In genomic region chr10:14353291-14353913, GRCh38 we compare ENCODE assay signal across 26 cellular contexts.
"Had no signal": no experiment of that assay in that cellular context is flagged by ENCODE, and none has a peak within 500 bp of the region (broad histone marks: within the 10 kb centered on the region; RNA-seq: fewer than 3 reads in every experiment).

No MANE protein-coding gene starts in this region.

- H3K9me3 ChIP-seq: breast epithelium, heart right ventricle, left lung, mucosa of descending colon, tibial nerve had no signal

- H3K27me3 ChIP-seq: breast epithelium, left lung, tibial nerve had no signal

- H3K27ac ChIP-seq: breast epithelium, heart right ventricle, left lung, tibial nerve had no signal

- H3K4me1 ChIP-seq: breast epithelium, heart right ventricle, left lung, tibial nerve had no signal

- H3K36me3 Mint-ChIP-seq: activated CD4-positive, alpha-beta memory T cell treated with anti-CD3 and anti-CD28 coated beads for 36 hours; natural killer cell treated with Interleukin-12 subunit alpha and Interleukin-12 subunit beta and Interleukin-15 and Interleukin-18, amount 100 ng/mL, for 72 hours had no signal

- H3K9me3 Mint-ChIP-seq: activated CD4-positive, alpha-beta memory T cell treated with anti-CD3 and anti-CD28 coated beads for 36 hours; activated naive CD4-positive, alpha-beta T cell treated with anti-CD3 and anti-CD28 coated beads for 36 hours; activated T-helper 1 cell treated with anti-CD3 and anti-CD28 coated beads, Interleukin-12 subunit alpha, Interleukin-12 subunit beta, Interleukin-2, Interleukin-4 antibody, amounts not matched to agents 30 ng/mL and 10 ng/mL and 1 ng/mL, durations not matched to agents 14 hours and 24 hours and 36 hours; natural killer cell treated with Interleukin-12 subunit alpha and Interleukin-12 subunit beta and Interleukin-15 and Interleukin-18, amount 100 ng/mL, for 72 hours; T-helper 2 cell treated with Interferon-gamma antibody and Interleukin-4, amounts not matched to agents 5 μg/mL and 100 μg/mL, for 36 hours had no signal

- ATAC-seq: esophagus mucosa, heart right ventricle, left lung, mucosa of descending colon, right cardiac atrium had no signal

- H3K36me3 ChIP-seq: breast epithelium, heart right ventricle, left lung, tibial nerve had no signal

- H3K4me3 ChIP-seq: breast epithelium, heart right ventricle, left lung, lung, mucosa of descending colon, tibial nerve had no signal

- H3K27ac Mint-ChIP-seq: activated CD4-positive, alpha-beta memory T cell treated with anti-CD3 and anti-CD28 coated beads for 36 hours; activated naive CD4-positive, alpha-beta T cell treated with anti-CD3 and anti-CD28 coated beads for 36 hours; activated T-helper 1 cell treated with anti-CD3 and anti-CD28 coated beads, Interleukin-12 subunit alpha, Interleukin-12 subunit beta, Interleukin-2, Interleukin-4 antibody, amounts not matched to agents 30 ng/mL and 10 ng/mL and 1 ng/mL, durations not matched to agents 14 hours and 24 hours and 36 hours; natural killer cell treated with Interleukin-12 subunit alpha and Interleukin-12 subunit beta and Interleukin-15 and Interleukin-18, amount 100 ng/mL, for 72 hours; T-helper 2 cell treated with Interferon-gamma antibody and Interleukin-4, amounts not matched to agents 5 μg/mL and 100 μg/mL, for 36 hours had no signal

- DNase-seq: activated CD4-positive, alpha-beta memory T cell treated with anti-CD3 and anti-CD28 coated beads for 36 hours; activated CD4-positive, alpha-beta T cell treated with anti-CD3 and anti-CD28 coated beads for 4 hours; activated CD4-positive, CD25-positive, alpha-beta regulatory T cell; activated CD8-positive, alpha-beta memory T cell treated with anti-CD3 and anti-CD28 coated beads, Interleukin-2, amount 50 U/mL, for 4 hours; activated effector memory CD4-positive, alpha-beta T cell treated with anti-CD3 and anti-CD28 coated beads, Interleukin-2, amount 50 U/mL, for 16 hours; activated naive CD4-positive, alpha-beta T cell treated with anti-CD3 and anti-CD28 coated beads for 36 hours; activated T-cell treated with anti-CD3 and anti-CD28 coated beads, Interleukin-2, amount 50 U/mL, for 1 hour; amygdala; central memory CD4-positive, alpha-beta T cell; foreskin melanocyte; heart right ventricle; left lung; mucosa of descending colon; posterior cingulate gyrus; right cardiac atrium; stimulated activated CD4-positive, alpha-beta T cell treated with anti-CD3 and anti-CD28 coated beads, Interleukin-15, amount 100 ng/mL, for 24 hours; stimulated activated CD4-positive, alpha-beta T cell treated with anti-CD3 and anti-CD28 coated beads, Interleukin-2, amount 100 ng/mL, for 24 hours; stimulated activated naive CD4-positive, alpha-beta T cell; T-helper 1 cell had no signal

- H3K4me3 Mint-ChIP-seq: activated CD4-positive, alpha-beta memory T cell treated with anti-CD3 and anti-CD28 coated beads for 36 hours; activated naive CD4-positive, alpha-beta T cell treated with anti-CD3 and anti-CD28 coated beads for 36 hours; activated T-helper 1 cell treated with anti-CD3 and anti-CD28 coated beads, Interleukin-12 subunit alpha, Interleukin-12 subunit beta, Interleukin-2, Interleukin-4 antibody, amounts not matched to agents 30 ng/mL and 10 ng/mL and 1 ng/mL, durations not matched to agents 14 hours and 24 hours and 36 hours; natural killer cell treated with Interleukin-12 subunit alpha and Interleukin-12 subunit beta and Interleukin-15 and Interleukin-18, amount 100 ng/mL, for 72 hours; T-helper 2 cell treated with Interferon-gamma antibody and Interleukin-4, amounts not matched to agents 5 μg/mL and 100 μg/mL, for 36 hours had no signal
